ENCODE assay signal across 1 cellular context in the genomic region with DNA sequence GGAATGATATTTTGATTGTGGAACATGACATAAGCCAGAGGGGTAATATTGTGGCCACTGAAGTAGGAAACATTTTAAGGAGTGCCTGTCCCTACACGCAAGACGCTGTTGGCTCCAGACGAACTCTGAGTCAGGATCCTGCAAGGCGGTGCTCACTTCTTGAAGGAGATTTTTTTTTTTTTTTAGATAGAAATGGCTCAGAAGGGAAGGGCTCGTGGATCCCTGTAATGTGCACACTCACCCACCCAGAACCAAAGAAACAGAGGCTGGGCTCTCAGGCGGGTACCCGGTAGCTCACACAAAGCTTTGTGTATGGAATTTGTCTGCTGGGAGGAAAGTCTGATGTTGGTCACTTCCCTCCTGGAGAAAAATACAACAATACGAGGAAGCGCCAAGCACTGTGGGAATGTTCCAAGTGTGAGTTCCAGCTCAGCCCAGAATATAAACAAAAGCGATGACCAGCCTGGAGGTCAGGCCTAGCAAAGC.
TF ChIP-seq lines count a peak whose summit lies in the region.

No MANE protein-coding gene starts in this region.

TF ChIP-seq in IMR-90, 13 proteins besides CTCF, POLR2A, EP300 and RAD21 (continued from another document):
- TF ChIP-seq MAFK (IDR thresholded peaks at IDR 0.05; ENCODE audit: low read depth, low read length) (0 out of 2 replicates have a peak, but pooled peaks have one; percentile 2), SMC3 (IDR thresholded peaks at IDR 0.05; ENCODE audit: low read depth, low read length) (0 out of 2 replicates have a peak, but pooled peaks have one; percentile 15), CEBPB (IDR thresholded peaks at IDR 0.05; ENCODE audit: low read depth, low read length) (peak; percentile 40; the same call in 1 of the 2 replicates)
- TF ChIP-seq, protein P1, sequence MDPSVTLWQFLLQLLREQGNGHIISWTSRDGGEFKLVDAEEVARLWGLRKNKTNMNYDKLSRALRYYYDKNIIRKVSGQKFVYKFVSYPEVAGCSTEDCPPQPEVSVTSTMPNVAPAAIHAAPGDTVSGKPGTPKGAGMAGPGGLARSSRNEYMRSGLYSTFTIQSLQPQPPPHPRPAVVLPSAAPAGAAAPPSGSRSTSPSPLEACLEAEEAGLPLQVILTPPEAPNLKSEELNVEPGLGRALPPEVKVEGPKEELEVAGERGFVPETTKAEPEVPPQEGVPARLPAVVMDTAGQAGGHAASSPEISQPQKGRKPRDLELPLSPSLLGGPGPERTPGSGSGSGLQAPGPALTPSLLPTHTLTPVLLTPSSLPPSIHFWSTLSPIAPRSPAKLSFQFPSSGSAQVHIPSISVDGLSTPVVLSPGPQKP (IDR thresholded peaks at IDR 0.05; ENCODE audit: borderline replicate concordance, low read depth, low read length): no peak
